8 cellular contexts compared by ENCODE assay signal in genomic region chr5:180807654-180808414, GRCh38. TPM values are rescaled to one million over a fixed set of nuclear protein-coding genes. Genes with fewer than 3 reads are reported as not detected.
A peak's percentile ranks its signal among the peaks of the same experiment; 100 is the strongest.
DNase-seq lines count a peak whose midpoint lies in the region; ATAC-seq and TF ChIP-seq lines count a peak whose summit lies in the region.

No MANE protein-coding gene starts in this region.

- TF ChIP-seq CTCF in Caco-2 (IDR thresholded peaks at IDR 0.05; ENCODE audit: insufficient read depth in 1 of 2, low read depth in 1 of 2, low read length in 1 of 2, severe bottlenecking in 1 of 2, unreplicated experiment in 1 of 2) (no peak), Panc1 (IDR thresholded peaks at IDR 0.05) (no peak), psoas muscle (IDR thresholded peaks at IDR 0.05) (no peak), mucosa of descending colon (IDR thresholded peaks at IDR 0.05) (no peak)

- POLR2A ChIA-PET in Caco-2 (lab: Charles Lee): interaction anchor here (0.6 to 0.8 kb wide), 2 partner anchors 23 to 416 kb away, joined by 3 read pairs; no protein-coding TSS in a partner anchor
- POLR2A ChIA-PET in Panc1 (lab: Charles Lee): interaction anchor here (0.5 kb wide), 1 partner anchor 52 kb away, joined by 6 read pairs; no protein-coding TSS in a partner anchor

- no peaks in the 10 kb centered on the region for H3K27me3 Mint-ChIP-seq in Caco-2 (ENCODE audit: insufficient read depth, unreplicated experiment)

- ATAC-seq in Panc1 (no peak), psoas muscle (no peak), mucosa of descending colon (no peak), HG03039 (IDR thresholded peaks at IDR 0.05; ENCODE audit: unreplicated experiment) (no peak)

- in situ Hi-C loops in Panc1 (cut with HindIII; ENCODE audit: low pct_unique_long_range_greater_than_20kb, low sequenced_read_pairs): no loop called here

- peak overlapping the region; percentile 66 for H3K27ac Mint-ChIP-seq in Caco-2 (ENCODE audit: unreplicated experiment)

- H3K4me1 ChIP-seq in Caco-2 (peaks cover 47% of the 10 kb centered on the region), Panc1 (ENCODE audit: control insufficient read depth, insufficient read depth, low read length) (peaks cover 63% of the 10 kb centered on the region), psoas muscle (peaks cover 75% of the 10 kb centered on the region), mucosa of descending colon (ENCODE audit: low read depth) (peaks cover 63% of the 10 kb centered on the region)

- WGBS in psoas muscle, 3 donors: 43 to 64% (median 62%) methylated on average over 6 of the region's 6 CpGs

- H3K36me3 Mint-ChIP-seq in Caco-2 (ENCODE audit: insufficient read depth, unreplicated experiment): peaks cover 33% of the 10 kb centered on the region

- DNase-seq in Caco-2 (no peak), Panc1 (ENCODE audit: low read depth, low spot score) (no peak), epithelial cell of prostate (ENCODE audit: low read depth, low spot score) (no peak), psoas muscle (no peak), mucosa of descending colon (no peak), NCI-H187 treated with DMSO at 0.1 percent for 48 hours (lab: John Stamatoyannopoulos, UW) (no peak), DMS 273 treated with DMSO at 0.1 percent for 48 hours (lab: John Stamatoyannopoulos, UW) (no peak)

- H3K27ac ChIP-seq in Panc1 (ENCODE audit: low read length) (peak overlapping the region; percentile 94), epithelial cell of prostate (peak overlapping the region; percentile 94), psoas muscle (peak overlapping the region; percentile 99)

- intact Hi-C loops in Caco-2 (cut with micrococcal nuclease; ENCODE audit: unreplicated experiment) (no loop called here), Panc1 (cut with micrococcal nuclease; ENCODE audit: unreplicated experiment) (loop anchor here (10.0 kb wide), 1 partner anchor 377 kb away; no protein-coding TSS in a partner anchor), psoas muscle (cut with DNase I) (loop anchor here (10.0 kb wide), 1 partner anchor 377 kb away; no protein-coding TSS in a partner anchor), mucosa of descending colon (cut with DNase I, micrococcal nuclease) (loop anchor here in 1 of 2 donors (10.0 kb wide), 1 partner anchor 57 kb away; the partner anchor contains the start of gene ZFP62)

- H3K4me1 Mint-ChIP-seq in Caco-2 (ENCODE audit: low read depth, unreplicated experiment): peaks cover 59% of the 10 kb centered on the region

- no TSS peak for BruUV-seq in Caco-2 (replicated peaks; lab: Mats Ljungman, UMichigan)
- BruUV-seq in Panc1 (replicated peaks; lab: Mats Ljungman, UMichigan): no TSS peak

- H3K27me3 ChIP-seq in Caco-2 (replicated peaks; ENCODE audit: control insufficient read depth, insufficient read depth, low read length): no peaks in the 10 kb centered on the region
- no peaks in the 10 kb centered on the region for H3K27me3 ChIP-seq in Panc1 (ENCODE audit: control insufficient read depth, insufficient read depth, low read length)
- no peaks in the 10 kb centered on the region for H3K27me3 ChIP-seq in psoas muscle (ENCODE audit: insufficient read depth in 3 of 3, low read length in 2 of 3)

- no peaks in the 10 kb centered on the region for H3K9me3 Mint-ChIP-seq in Caco-2 (ENCODE audit: unreplicated experiment)

- H3K36me3 ChIP-seq in Caco-2 (ENCODE audit: control insufficient read depth, insufficient read depth, low read length) (peaks cover 3% of the 10 kb centered on the region; the same call in 1 of the 2 replicates), Panc1 (ENCODE audit: control insufficient read depth, insufficient read depth, low read length) (no peaks in the 10 kb centered on the region), psoas muscle (ENCODE audit: insufficient read depth in 1 of 2, low read depth in 1 of 2) (peaks cover 3 to 14% of the 10 kb centered on the region in 2 donors), mucosa of descending colon (ENCODE audit: low read depth) (no peaks in the 10 kb centered on the region)

- H3K4me3 ChIP-seq in Caco-2 (ENCODE audit: low read depth, low read length): peak overlapping the region; percentile 64
- H3K4me3 ChIP-seq in Panc1 (ENCODE audit: low read depth in 2 of 2, low read length in 2 of 2): peak overlapping the region; percentile 64 to 89
- peak overlapping the region; percentile 93 for H3K4me3 ChIP-seq in psoas muscle
- no peak overlapping the region for H3K4me3 ChIP-seq in mucosa of descending colon

- peak overlapping the region; percentile 84 for H3K4me3 Mint-ChIP-seq in Caco-2 (ENCODE audit: unreplicated experiment)

- H3K9me3 ChIP-seq in Caco-2 (no peaks in the 10 kb centered on the region), Panc1 (ENCODE audit: control insufficient read depth, insufficient read depth, low read depth, low read length) (no peaks in the 10 kb centered on the region), psoas muscle (no peaks in the 10 kb centered on the region), mucosa of descending colon (no peaks in the 10 kb centered on the region)

- CTCF ChIA-PET in Caco-2 (lab: Charles Lee): no interaction called here
- CTCF ChIA-PET in Panc1 (lab: Charles Lee): no interaction called here

RNA-seq across cellular contexts. Expression of gene MGAT1, which starts 5.2 kb away (rescaled TPM):
- total RNA-seq in Caco-2 (2022): 80.1 and 82.5 TPM in 2 replicates
- 113 TPM for total RNA-seq in Panc1 (2021; ENCODE audit: unreplicated experiment)
- 116 TPM for polyA plus RNA-seq in Panc1 (2012; ENCODE audit: insufficient read length)
- 10 to 100 TPM; 53.6 to 92.3 (median 70.0) TPM for total RNA-seq in psoas muscle
- 100 to 1,000 TPM in 1 of 3 donors, 10 to 100 TPM in 2; 68.1 to 134 (median 77.8) TPM for polyA plus RNA-seq in psoas muscle
- total RNA-seq in mucosa of descending colon: 100 to 1,000 TPM in 2 of 3 donors, 10 to 100 TPM in 1; 89.8 to 117 (median 104) TPM

RNA-seq across cellular contexts. Expression of gene ZFP62, which starts 53.2 kb away (rescaled TPM):
- total RNA-seq in Caco-2 (2022): 34.4 and 35.9 TPM in 2 replicates
- total RNA-seq in Panc1 (2021; ENCODE audit: unreplicated experiment): 17.8 TPM
- 9.0 TPM for polyA plus RNA-seq in Panc1 (2012; ENCODE audit: insufficient read length)
- total RNA-seq in psoas muscle: 10 to 100 TPM; 11.0 to 14.6 (median 12.8) TPM
- 10 to 100 TPM in 1 of 3 donors, 1 to 10 TPM in 2; 6.0 to 25.6 (median 8.6) TPM for polyA plus RNA-seq in psoas muscle
- total RNA-seq in mucosa of descending colon: 10 to 100 TPM; 37.3 to 41.5 (median 40.2) TPM
